1 cellular context compared by ENCODE assay signal in genomic region chr5:9059920-9060691, GRCh38.
A peak's percentile ranks its signal among the peaks of the same experiment; 100 is the strongest.
TF ChIP-seq lines count a peak whose summit lies in the region.

No MANE protein-coding gene starts in this region.

TF ChIP-seq in IMR-90, 13 proteins besides CTCF, POLR2A, EP300 and RAD21 (continued from another document):
- TF ChIP-seq CEBPB (IDR thresholded peaks at IDR 0.05; ENCODE audit: low read depth, low read length) (peak; percentile 88), MXI1 (IDR thresholded peaks at IDR 0.05; ENCODE audit: borderline replicate concordance, low read depth, low read length) (no peak), NFE2L2 (IDR thresholded peaks at IDR 0.05; ENCODE audit: low read depth, low read length) (peak; percentile 92), MAZ (IDR thresholded peaks at IDR 0.05; ENCODE audit: borderline replicate concordance, low read depth, low read length) (peak; percentile 36; the same call in 1 of the 2 replicates), RCOR1 (IDR thresholded peaks at IDR 0.05; ENCODE audit: insufficient replicate concordance, low read length) (peak; percentile 29), RFX5 (IDR thresholded peaks at IDR 0.05; ENCODE audit: low read depth, low read length) (no peak), CHD1 (IDR thresholded peaks at IDR 0.05; ENCODE audit: low read depth, low read length) (no peak; the same call in 1 of the 2 replicates)
- TF ChIP-seq, protein P1, sequence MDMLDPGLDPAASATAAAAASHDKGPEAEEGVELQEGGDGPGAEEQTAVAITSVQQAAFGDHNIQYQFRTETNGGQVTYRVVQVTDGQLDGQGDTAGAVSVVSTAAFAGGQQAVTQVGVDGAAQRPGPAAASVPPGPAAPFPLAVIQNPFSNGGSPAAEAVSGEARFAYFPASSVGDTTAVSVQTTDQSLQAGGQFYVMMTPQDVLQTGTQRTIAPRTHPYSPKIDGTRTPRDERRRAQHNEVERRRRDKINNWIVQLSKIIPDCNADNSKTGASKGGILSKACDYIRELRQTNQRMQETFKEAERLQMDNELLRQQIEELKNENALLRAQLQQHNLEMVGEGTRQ (IDR thresholded peaks at IDR 0.05; ENCODE audit: low read depth, low read length), result no peak
TF ChIP-seq in IMR-90: peak in this region for 7.
